In the genomic region with DNA sequence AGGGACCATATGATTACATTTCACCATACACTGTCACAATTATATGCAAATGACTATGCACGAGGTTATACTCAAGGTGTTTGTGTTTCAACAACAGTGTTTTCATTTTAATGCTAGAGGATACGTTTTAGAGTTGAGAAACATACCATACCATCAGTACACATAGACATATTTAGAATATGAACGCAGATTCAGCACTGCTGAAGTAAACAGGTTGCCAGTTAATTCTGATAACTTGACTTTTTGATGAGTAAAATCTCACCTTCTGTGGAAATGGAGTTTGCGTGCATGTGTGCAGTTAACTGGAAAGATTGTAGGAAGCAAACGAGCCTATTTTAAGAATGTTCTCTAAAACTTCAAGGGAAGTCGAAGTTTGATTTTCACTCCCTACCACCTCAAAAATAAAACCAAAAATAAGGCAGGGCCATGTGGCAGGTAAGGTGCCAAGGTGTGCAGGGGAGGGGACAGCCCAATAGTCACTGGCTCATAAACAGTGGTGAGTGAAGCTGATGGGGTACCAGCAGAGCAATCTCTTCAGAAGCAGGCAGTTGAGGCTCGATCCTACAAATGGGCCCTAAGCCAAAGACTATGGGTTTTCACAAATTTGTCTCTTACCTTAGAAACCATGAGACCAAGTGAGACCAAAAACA, we compare ENCODE assay signal across 25 cellular contexts.
"Had no signal": no experiment of that assay in that cellular context is flagged by ENCODE, and none has a peak within 500 bp of the region (broad histone marks: within the 10 kb centered on the region; RNA-seq: fewer than 3 reads in every experiment).

No MANE protein-coding gene starts in this region.

- DNase-seq: activated CD4-positive, alpha-beta memory T cell treated with anti-CD3 and anti-CD28 coated beads for 36 hours; activated CD4-positive, alpha-beta T cell treated with anti-CD3 and anti-CD28 coated beads, Interleukin-2, amount 10 ng/mL, durations not matched to agents 7 days and 5 days; activated effector memory CD4-positive, alpha-beta T cell treated with anti-CD3 and anti-CD28 coated beads, Interleukin-2, amount 50 U/mL, for 16 hours; activated naive CD4-positive, alpha-beta T cell treated with Interleukin-2 at 50 U/mL for 16 hours; activated naive CD8-positive, alpha-beta T cell treated with anti-CD3 and anti-CD28 coated beads, Interleukin-2, amount 50 U/mL, for 24 hours; amniotic stem cell; brain microvascular endothelial cell; cerebellar nuclear complex; colonic mucosa; MG63; MV-4-11; NCI-H1092 treated with DMSO at 0.1 percent for 48 hours; NCI-H1436; NCI-H1694 treated with DMSO at 0.1 percent for 48 hours; NCI-H2029 treated with DMSO at 0.1 percent for 48 hours; NCI-H510A treated with DMSO at 0.1 percent for 48 hours; NK-92 treated with Interleukin-12 subunit alpha and Interleukin-12 subunit beta, amount 100 ng/mL, for 24 hours; OCI-M1; RPMI8226; T-cell; T1000; WERI-Rb-1 had no signal

- H3K27me3 Mint-ChIP-seq: activated CD4-positive, alpha-beta T cell treated with anti-CD3 and anti-CD28 coated beads, Interleukin-2, amount 10 ng/mL, durations not matched to agents 7 days and 5 days; activated naive CD8-positive, alpha-beta T cell treated with anti-CD3 and anti-CD28 coated beads, Interleukin-2, amount 50 U/mL, for 24 hours had no signal

- H3K27ac Mint-ChIP-seq: activated CD4-positive, alpha-beta memory T cell treated with anti-CD3 and anti-CD28 coated beads for 36 hours; activated CD4-positive, alpha-beta T cell treated with anti-CD3 and anti-CD28 coated beads, Interleukin-2, amount 10 ng/mL, durations not matched to agents 7 days and 5 days; activated naive CD4-positive, alpha-beta T cell treated with anti-CD3 and anti-CD28 coated beads, Interleukin-2, amount 50 U/mL, for 72 hours; activated naive CD8-positive, alpha-beta T cell treated with anti-CD3 and anti-CD28 coated beads, Interleukin-2, amount 50 U/mL, for 24 hours; T-cell had no signal

- H3K4me3 Mint-ChIP-seq: activated CD4-positive, alpha-beta memory T cell treated with anti-CD3 and anti-CD28 coated beads for 36 hours; activated CD4-positive, alpha-beta T cell treated with anti-CD3 and anti-CD28 coated beads, Interleukin-2, amount 10 ng/mL, durations not matched to agents 7 days and 5 days; activated naive CD8-positive, alpha-beta T cell treated with anti-CD3 and anti-CD28 coated beads, Interleukin-2, amount 50 U/mL, for 24 hours; T-cell had no signal

- H3K9me3 Mint-ChIP-seq: activated CD4-positive, alpha-beta memory T cell treated with anti-CD3 and anti-CD28 coated beads for 36 hours; activated CD4-positive, alpha-beta T cell treated with anti-CD3 and anti-CD28 coated beads, Interleukin-2, amount 10 ng/mL, durations not matched to agents 7 days and 5 days; activated naive CD8-positive, alpha-beta T cell treated with anti-CD3 and anti-CD28 coated beads, Interleukin-2, amount 50 U/mL, for 24 hours had no signal

- ATAC-seq: activated naive CD4-positive, alpha-beta T cell treated with anti-CD3 and anti-CD28 coated beads, Interleukin-2, amount 50 U/mL, for 72 hours; activated naive CD8-positive, alpha-beta T cell treated with anti-CD3 and anti-CD28 coated beads, Interleukin-2, amount 50 U/mL, for 24 hours; Panc1; Right ventricle myocardium inferior; T-cell had no signal

- H3K36me3 Mint-ChIP-seq: activated CD4-positive, alpha-beta memory T cell treated with anti-CD3 and anti-CD28 coated beads for 36 hours; T-cell had no signal

- H3K4me1 Mint-ChIP-seq: activated CD4-positive, alpha-beta T cell treated with anti-CD3 and anti-CD28 coated beads, Interleukin-2, amount 10 ng/mL, durations not matched to agents 7 days and 5 days; activated naive CD8-positive, alpha-beta T cell treated with anti-CD3 and anti-CD28 coated beads, Interleukin-2, amount 50 U/mL, for 24 hours; T-cell had no signal
